22 cellular contexts compared by ENCODE assay signal in the genomic region with DNA sequence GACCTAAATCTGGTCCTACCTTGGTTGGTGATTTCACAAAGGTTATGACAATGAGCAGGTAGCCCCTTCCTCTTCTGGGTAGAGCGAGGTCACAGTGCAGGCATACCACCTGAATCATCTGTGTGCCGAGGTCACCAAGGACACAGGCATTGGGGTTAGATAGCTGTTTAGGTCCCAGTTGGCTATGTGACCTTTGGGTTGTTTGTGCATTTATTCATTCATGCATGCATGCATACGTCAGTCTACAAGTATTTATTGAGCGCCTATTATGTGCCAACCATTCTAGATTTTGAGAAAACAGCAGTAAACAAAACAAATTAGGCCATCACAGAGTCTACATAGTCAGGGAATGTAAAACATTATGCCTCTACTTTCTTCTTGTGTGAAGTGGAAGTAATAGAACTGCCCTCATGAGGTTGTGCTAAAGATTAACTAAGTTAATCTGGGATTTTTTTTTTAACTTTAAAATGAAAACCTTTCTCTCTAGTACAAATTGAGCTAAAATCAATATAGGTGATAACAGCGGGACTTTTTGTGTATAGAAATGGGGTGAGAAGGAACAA.
"Had no signal": no experiment of that assay in that cellular context is flagged by ENCODE, and none has a peak within 500 bp of the region (broad histone marks: within the 10 kb centered on the region; RNA-seq: fewer than 3 reads in every experiment).

No MANE protein-coding gene starts in this region.

- H3K9me3 ChIP-seq: colonic mucosa, gastrocnemius medialis, lower lobe of right lung, ovary, sigmoid colon, spleen, thyroid gland had no signal

- H3K4me3 Mint-ChIP-seq: dendritic cell treated with granulocyte-macrophage colony-stimulating factor and Interleukin-4, amounts not matched to agents 40 ng/mL and 50 ng/mL, for 4 days; endodermal cell; natural killer cell; stimulated activated memory B cell treated with anti-CD40 and anti-IgM and Interleukin-4, amounts not matched to agents 10 μg/mL and 1 μg/mL and 100 μg/mL, for 72 hours had no signal

- H3K36me3 ChIP-seq: colonic mucosa, gastrocnemius medialis, lower lobe of right lung, ovary, sigmoid colon, spleen, thyroid gland had no signal

- H3K27me3 Mint-ChIP-seq: dendritic cell treated with granulocyte-macrophage colony-stimulating factor and Interleukin-4, amounts not matched to agents 40 ng/mL and 50 ng/mL, for 4 days; stimulated activated memory B cell treated with anti-CD40 and anti-IgM and Interleukin-4, amounts not matched to agents 10 μg/mL and 1 μg/mL and 100 μg/mL, for 72 hours had no signal

- H3K27me3 ChIP-seq: colonic mucosa, gastrocnemius medialis, ovary, sigmoid colon, spleen, thyroid gland had no signal

- H3K4me1 Mint-ChIP-seq: natural killer cell had no signal

- DNase-seq: colonic mucosa; effector CD8-positive, alpha-beta T cell; endodermal cell; foreskin fibroblast; gastrocnemius medialis; head of caudate nucleus; left ventricle myocardium superior; lower lobe of right lung; natural killer cell; occipital lobe; ovary; right cardiac atrium; sigmoid colon; spleen; stimulated activated CD4-positive, alpha-beta T cell treated with anti-CD3 and anti-CD28 coated beads, Interleukin-4, amount 100 ng/mL, for 4 hours; stimulated activated naive CD8-positive, alpha-beta T cell treated with anti-CD3 and anti-CD28 coated beads, Interleukin-15, Interleukin-2, amounts not matched to agents 100 U/mL and 50 U/mL, for 24 hours; thyroid gland had no signal

- H3K4me1 ChIP-seq: colonic mucosa, lower lobe of right lung, spleen, thyroid gland had no signal

- FAIRE-seq: keratinocyte had no signal

- ATAC-seq: esophagus mucosa; gastrocnemius medialis; left ventricle myocardium superior; lower lobe of right lung; natural killer cell; right cardiac atrium; stimulated activated memory B cell treated with anti-CD40 and anti-IgM and Interleukin-4, amounts not matched to agents 10 μg/mL and 1 μg/mL and 100 μg/mL, for 72 hours; stimulated activated naive CD8-positive, alpha-beta T cell treated with anti-CD3 and anti-CD28 coated beads, Interleukin-15, Interleukin-2, amounts not matched to agents 100 U/mL and 50 U/mL, for 24 hours had no signal

- H3K27ac Mint-ChIP-seq: dendritic cell treated with granulocyte-macrophage colony-stimulating factor and Interleukin-4, amounts not matched to agents 40 ng/mL and 50 ng/mL, for 4 days; endodermal cell; natural killer cell; stimulated activated memory B cell treated with anti-CD40 and anti-IgM and Interleukin-4, amounts not matched to agents 10 μg/mL and 1 μg/mL and 100 μg/mL, for 72 hours had no signal

- H3K27ac ChIP-seq: colonic mucosa, epithelial cell of prostate, gastrocnemius medialis, lower lobe of right lung, ovary, sigmoid colon, spleen, thyroid gland had no signal

- H3K36me3 Mint-ChIP-seq: natural killer cell had no signal

- H3K9me3 Mint-ChIP-seq: dendritic cell treated with granulocyte-macrophage colony-stimulating factor and Interleukin-4, amounts not matched to agents 40 ng/mL and 50 ng/mL, for 4 days; endodermal cell; natural killer cell; stimulated activated memory B cell treated with anti-CD40 and anti-IgM and Interleukin-4, amounts not matched to agents 10 μg/mL and 1 μg/mL and 100 μg/mL, for 72 hours had no signal

- H3K4me3 ChIP-seq: colonic mucosa, gastrocnemius medialis, lower lobe of right lung, ovary, sigmoid colon, spleen, thyroid gland had no signal
